8 cellular contexts compared by ENCODE assay signal in genomic region chr3:38165722-38166387, GRCh38. TPM values are rescaled to one million over a fixed set of nuclear protein-coding genes. Genes with fewer than 3 reads are reported as not detected.
DNase-seq lines count a peak whose midpoint lies in the region; ATAC-seq and TF ChIP-seq lines count a peak whose summit lies in the region.

No MANE protein-coding gene starts in this region.

- H3K4me1 Mint-ChIP-seq in activated naive CD4-positive, alpha-beta T cell treated with anti-CD3 and anti-CD28 coated beads for 36 hours (ENCODE audit: low read depth), result peaks cover 47% of the 10 kb centered on the region
- H3K4me1 Mint-ChIP-seq in central memory CD8-positive, alpha-beta T cell, result peaks cover 49% of the 10 kb centered on the region

- CTCF ChIA-PET in activated naive CD4-positive, alpha-beta T cell treated with anti-CD3 and anti-CD28 coated beads for 36 hours (lab: Charles Lee), result interaction anchor here (0.8 to 4.0 kb wide), 3 partner anchors 12 to 116 kb away, joined by 5 to 19 read pairs (median 6); partner anchors contain the start of genes ACAA1 and SLC22A14

- DNase-seq in activated naive CD4-positive, alpha-beta T cell treated with anti-CD3 and anti-CD28 coated beads for 36 hours, result peak; percentile 48
- DNase-seq in activated naive CD4-positive, alpha-beta T cell treated with Interleukin-2 at 50 U/mL for 16 hours, result no peak
- DNase-seq in NCI-H2227 treated with DMSO at 0.1 percent for 48 hours (lab: John Stamatoyannopoulos, UW) (peak; percentile 32), lower leg skin (ENCODE audit: low spot score in 2 of 2) (peak; percentile 42 to 92)
- no peak for DNase-seq in central memory CD8-positive, alpha-beta T cell (ENCODE audit: low spot score in 2 of 2)
- no peak for DNase-seq in stimulated activated CD4-positive, alpha-beta T cell treated with anti-CD3 and anti-CD28 coated beads, Interleukin-4, amount 100 ng/mL, for 4 hours

- 1% methylated on average over 40 to 56 of the region's 62 CpGs for WGBS in lower leg skin, 2 donors

- H3K27ac Mint-ChIP-seq in activated naive CD4-positive, alpha-beta T cell treated with anti-CD3 and anti-CD28 coated beads for 36 hours, result peak overlapping the region; percentile 99
- peak overlapping the region; percentile 99 for H3K27ac Mint-ChIP-seq in central memory CD8-positive, alpha-beta T cell (ENCODE audit: low read depth)

- no peaks in the 10 kb centered on the region for H3K9me3 Mint-ChIP-seq in activated naive CD4-positive, alpha-beta T cell treated with anti-CD3 and anti-CD28 coated beads for 36 hours
- no peaks in the 10 kb centered on the region for H3K9me3 Mint-ChIP-seq in central memory CD8-positive, alpha-beta T cell

- ATAC-seq in central memory CD8-positive, alpha-beta T cell (replicated peaks; ENCODE audit: extremely low read depth, poor library complexity, severe bottlenecking), result peak; percentile 1
- no peak for ATAC-seq in GM18909 (IDR thresholded peaks at IDR 0.05; ENCODE audit: poor library complexity, unreplicated experiment)

- TF ChIP-seq POLR2A in lower leg skin (IDR thresholded peaks at IDR 0.05), result no peak

- H3K4me3 Mint-ChIP-seq in activated naive CD4-positive, alpha-beta T cell treated with anti-CD3 and anti-CD28 coated beads for 36 hours, result peak overlapping the region; percentile 93
- peak overlapping the region; percentile 94 for H3K4me3 Mint-ChIP-seq in central memory CD8-positive, alpha-beta T cell

- H3K27ac ChIP-seq in temporal lobe (ENCODE audit: low read depth, low read length), result peak overlapping the region; percentile 97

- peaks cover 7% of the 10 kb centered on the region for H3K36me3 Mint-ChIP-seq in activated naive CD4-positive, alpha-beta T cell treated with anti-CD3 and anti-CD28 coated beads for 36 hours (ENCODE audit: low read depth)
- H3K36me3 Mint-ChIP-seq in central memory CD8-positive, alpha-beta T cell (ENCODE audit: insufficient read depth), result peaks cover 24% of the 10 kb centered on the region

- no peaks in the 10 kb centered on the region for H3K27me3 Mint-ChIP-seq in activated naive CD4-positive, alpha-beta T cell treated with anti-CD3 and anti-CD28 coated beads for 36 hours (ENCODE audit: low read depth)
- H3K27me3 Mint-ChIP-seq in central memory CD8-positive, alpha-beta T cell, result no peaks in the 10 kb centered on the region

- peak in 1 of 3 donors; percentile 1 for TF ChIP-seq CTCF in lower leg skin (IDR thresholded peaks at IDR 0.05)

- peak overlapping the region; percentile 94 for H3K4me3 ChIP-seq in lower leg skin (ENCODE audit: low read depth, poor library complexity, severe bottlenecking)

- intact Hi-C loops in activated naive CD4-positive, alpha-beta T cell treated with anti-CD3 and anti-CD28 coated beads for 36 hours (cut with micrococcal nuclease), result loop anchor here (1.0 to 2.0 kb wide), 9 partner anchors 8 to 1173 kb away; partner anchors contain the start of genes ACAA1, DLEC1, EPM2AIP1 and MLH1
- intact Hi-C loops in lower leg skin (cut with DNase I; ENCODE audit: low total_unique reads), result loop anchor here (2.0 kb wide), 1 partner anchor 47 kb away; no protein-coding TSS in a partner anchor

RNA-seq across cellular contexts. Expression of gene OXSR1, which starts 0.5 kb away (rescaled TPM):
- total RNA-seq in activated naive CD4-positive, alpha-beta T cell treated with anti-CD3 and anti-CD28 coated beads for 36 hours, result 10 to 100 TPM; 33.8 to 35.0 TPM
- total RNA-seq in lower leg skin (10 to 100 TPM; 23.4 to 36.1 (median 31.6) TPM), temporal lobe (36.4 TPM)

RNA-seq across cellular contexts. Expression of gene MYD88, which starts 27.4 kb away (rescaled TPM):
- 10 to 100 TPM; 16.6 to 19.3 TPM for total RNA-seq in activated naive CD4-positive, alpha-beta T cell treated with anti-CD3 and anti-CD28 coated beads for 36 hours
- total RNA-seq in lower leg skin (10 to 100 TPM; 22.9 to 32.2 (median 23.6) TPM), temporal lobe (6.4 TPM)

RNA-seq across cellular contexts. Expression of gene ACAA1, which starts 28.9 kb away (rescaled TPM):
- total RNA-seq in activated naive CD4-positive, alpha-beta T cell treated with anti-CD3 and anti-CD28 coated beads for 36 hours, result 10 to 100 TPM; 57.5 to 58.7 TPM
- total RNA-seq in lower leg skin, result 10 to 100 TPM; 28.1 to 50.1 (median 40.2) TPM
- total RNA-seq in temporal lobe, result 22.1 TPM

Comparison
In these comparisons a context has a peak if more than half of its experiments do, and no peak if none do; other contexts are left out.
1. DNase-seq: peak in activated naive CD4-positive, alpha-beta T cell treated with anti-CD3 and anti-CD28 coated beads for 36 hours (single experiment), NCI-H2227 treated with DMSO at 0.1 percent for 48 hours (single experiment) and lower leg skin (2 of 2); none in activated naive CD4-positive, alpha-beta T cell treated with Interleukin-2 at 50 U/mL for 16 hours (single experiment), central memory CD8-positive, alpha-beta T cell (0 of 2) and stimulated activated CD4-positive, alpha-beta T cell treated with anti-CD3 and anti-CD28 coated beads, Interleukin-4, amount 100 ng/mL, for 4 hours (0 of 2).